In the genomic region with DNA sequence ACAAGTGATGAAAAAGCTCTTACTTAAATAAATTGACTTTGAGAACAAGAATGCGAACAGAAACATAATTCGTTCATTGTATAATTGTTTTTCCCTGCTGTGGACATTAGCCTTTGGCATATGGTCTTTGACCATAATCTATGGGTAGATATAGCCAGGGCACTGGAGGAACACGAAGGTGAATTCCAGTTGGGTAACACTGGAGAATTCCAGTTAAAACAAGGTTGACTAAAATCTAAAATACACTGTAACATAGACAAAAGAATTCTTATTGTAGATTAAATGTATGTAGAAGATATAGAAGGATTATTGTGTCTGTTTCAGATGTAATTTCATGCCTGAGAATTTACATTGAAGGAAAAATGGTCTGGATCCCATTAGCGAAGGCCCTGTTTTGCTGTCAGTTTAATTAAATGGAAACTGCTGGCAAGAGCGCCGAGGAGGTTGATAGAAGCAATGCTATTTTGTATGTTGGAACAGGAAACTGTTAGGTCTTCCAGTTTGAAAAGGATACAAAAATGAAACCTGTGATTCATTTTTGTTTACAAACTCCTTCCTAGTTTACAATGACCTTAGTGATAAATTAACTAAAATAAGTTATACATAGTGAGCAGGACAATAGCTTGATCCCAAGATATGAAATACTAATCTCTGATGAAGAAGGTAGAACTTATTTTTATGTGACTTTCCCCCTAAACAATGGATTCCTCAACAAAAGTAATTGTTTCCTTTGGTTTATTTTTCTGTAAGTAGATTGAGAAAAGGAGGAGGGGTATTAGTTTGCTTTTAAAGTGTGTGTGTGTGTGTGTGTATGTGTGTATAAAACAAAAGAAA, we compare ENCODE assay signal across 11 cellular contexts.
DNase-seq lines count a peak whose midpoint lies in the region; ATAC-seq, FAIRE-seq and TF ChIP-seq lines count a peak whose summit lies in the region.
"Had no signal": no experiment of that assay in that cellular context is flagged by ENCODE, and none has a peak within 500 bp of the region (broad histone marks: within the 10 kb centered on the region; RNA-seq: fewer than 3 reads in every experiment).

No MANE protein-coding gene starts in this region.

- in situ Hi-C loops in mammary epithelial cell (cut with MboI; ENCODE audit: low sequenced_read_pairs in 2 of 2): no loop called here

- H3K4me1 ChIP-seq in breast epithelium (peaks cover 0 to 4% of the 10 kb centered on the region in 2 donors), mammary epithelial cell (ENCODE audit: insufficient read depth, low read length) (peaks cover 10% of the 10 kb centered on the region), astrocyte (ENCODE audit: insufficient read depth, low read length) (peaks cover 28% of the 10 kb centered on the region), upper lobe of right lung (peaks cover 23% of the 10 kb centered on the region)

- H2AFZ ChIP-seq in mammary epithelial cell (ENCODE audit: low read depth, low read length) (no peak overlapping the region), astrocyte (ENCODE audit: low read depth, low read length) (no peak overlapping the region)

- no peak for ATAC-seq in memory B cell (ENCODE audit: low read depth)
- ATAC-seq in upper lobe of right lung: no peak
- no peak for ATAC-seq in GM18519 (IDR thresholded peaks at IDR 0.05; ENCODE audit: low FRiP score, unreplicated experiment)
- no peak for ATAC-seq in HG03457 (IDR thresholded peaks at IDR 0.05; ENCODE audit: unreplicated experiment)

- no TSS peak for BruUV-seq in mammary epithelial cell (replicated peaks; lab: Mats Ljungman, UMichigan)

- H3K27ac ChIP-seq in breast epithelium (peak overlapping the region; percentile 65 to 71), mammary epithelial cell (ENCODE audit: insufficient read depth, low read depth, low read length) (no peak overlapping the region), astrocyte (ENCODE audit: low read depth, low read length) (no peak overlapping the region), upper lobe of right lung (peak overlapping the region; percentile 32)
- H3K27ac ChIP-seq: C4-2B had no signal

- 98% methylated on average over 6 of the region's 6 CpGs for WGBS in mammary epithelial cell (ENCODE audit: low coverage, missing lambda C conversion rate)

- CTCF ChIA-PET in mammary epithelial cell (lab: Charles Lee; ENCODE audit: low non-redundant PET): no interaction called here

- dilution Hi-C loops in mammary epithelial cell (cut with HindIII; ENCODE audit: low sequenced_read_pairs): no loop called here

- FAIRE-seq in astrocyte (lab: Jason Lieb, UNC): no peak

- H3K4me2 ChIP-seq in mammary epithelial cell (ENCODE audit: insufficient read depth, low read depth, low read length): no peak overlapping the region
- H3K4me2 ChIP-seq in astrocyte (ENCODE audit: low read length): peak overlapping the region; percentile 35

- TF ChIP-seq CTCF in breast epithelium (IDR thresholded peaks at IDR 0.05) (no peak), mammary epithelial cell (conservative IDR thresholded peaks at IDR 0.05 in 1 of 2, IDR thresholded peaks at IDR 0.05 in 1 of 2; ENCODE audit: extremely low read depth in 1 of 2, insufficient read depth in 1 of 2, low read depth in 1 of 2, low read length in 2 of 2) (no peak), astrocyte (IDR thresholded peaks at IDR 0.05; ENCODE audit: insufficient read depth, low read depth, low read length) (no peak), upper lobe of right lung (IDR thresholded peaks at IDR 0.05) (no peak)

- H3K9me3 Mint-ChIP-seq in astrocyte (ENCODE audit: unreplicated experiment): no peaks in the 10 kb centered on the region
- no peaks in the 10 kb centered on the region for H3K9me3 Mint-ChIP-seq in memory B cell

- H3K4me1 Mint-ChIP-seq in astrocyte (ENCODE audit: low read depth, unreplicated experiment) (peaks cover 25% of the 10 kb centered on the region), memory B cell (peaks cover 37% of the 10 kb centered on the region)

- no peak for TF ChIP-seq POLR2A in breast epithelium (IDR thresholded peaks at IDR 0.05)

- H3K9me3 ChIP-seq in breast epithelium (no peaks in the 10 kb centered on the region), mammary epithelial cell (replicated peaks; ENCODE audit: insufficient read depth, low read length) (no peaks in the 10 kb centered on the region), astrocyte (ENCODE audit: insufficient read depth, low read depth, low read length) (no peaks in the 10 kb centered on the region), upper lobe of right lung (no peaks in the 10 kb centered on the region)

- H3K79me2 ChIP-seq in mammary epithelial cell (ENCODE audit: insufficient read depth, low read length) (no peaks in the 10 kb centered on the region), astrocyte (ENCODE audit: insufficient read depth, low read length) (peaks cover 17% of the 10 kb centered on the region)

- H3K27ac Mint-ChIP-seq in astrocyte (ENCODE audit: unreplicated experiment): no peak overlapping the region
- H3K27ac Mint-ChIP-seq in memory B cell: peak overlapping the region; percentile 52

- H3K27me3 Mint-ChIP-seq in astrocyte (ENCODE audit: low read depth, unreplicated experiment): no peaks in the 10 kb centered on the region
- no peaks in the 10 kb centered on the region for H3K27me3 Mint-ChIP-seq in memory B cell

- no peak overlapping the region for H3K4me3 Mint-ChIP-seq in astrocyte (ENCODE audit: unreplicated experiment)
- no peak overlapping the region for H3K4me3 Mint-ChIP-seq in memory B cell

- H3K27me3 ChIP-seq in breast epithelium (no peaks in the 10 kb centered on the region), mammary epithelial cell (ENCODE audit: insufficient read depth, low read length) (no peaks in the 10 kb centered on the region), astrocyte (ENCODE audit: insufficient read depth, low read length) (no peaks in the 10 kb centered on the region), upper lobe of right lung (no peaks in the 10 kb centered on the region)

- H3K36me3 Mint-ChIP-seq in astrocyte (ENCODE audit: low read depth, unreplicated experiment): no peaks in the 10 kb centered on the region
- H3K36me3 Mint-ChIP-seq in memory B cell: peaks cover 33% of the 10 kb centered on the region

- H4K20me1 ChIP-seq in mammary epithelial cell (ENCODE audit: insufficient read depth, low read length): no peaks in the 10 kb centered on the region
- peaks cover 6% of the 10 kb centered on the region for H4K20me1 ChIP-seq in astrocyte (ENCODE audit: insufficient read depth, low read length)

- intact Hi-C loops in breast epithelium (cut with DNase I; ENCODE audit: low total_unique reads) (no loop called here), mammary epithelial cell (cut with micrococcal nuclease) (no loop called here), upper lobe of right lung (cut with DNase I) (no loop called here)

- H3K4me3 ChIP-seq in breast epithelium (no peak overlapping the region), mammary epithelial cell (replicated peaks in 1 of 3; ENCODE audit: insufficient read depth in 1 of 3, low read depth in 2 of 3, low read length in 3 of 3) (no peak overlapping the region), astrocyte (ENCODE audit: insufficient read depth, low read depth, low read length) (no peak overlapping the region), upper lobe of right lung (no peak overlapping the region)

- DNase-seq in breast epithelium (ENCODE audit: low spot score in 2 of 2) (no peak), mammary epithelial cell (no peak), astrocyte (ENCODE audit: low read depth) (peak; percentile 25), memory B cell (ENCODE audit: low spot score in 2 of 2) (no peak), upper lobe of right lung (no peak), NCI-H146 (lab: John Stamatoyannopoulos, UW) (no peak)
- DNase-seq: NCI-H345; stimulated activated naive CD4-positive, alpha-beta T cell had no signal

- H3K36me3 ChIP-seq in breast epithelium (no peaks in the 10 kb centered on the region), mammary epithelial cell (ENCODE audit: insufficient read depth, low read length) (peaks cover 2% of the 10 kb centered on the region), astrocyte (ENCODE audit: insufficient read depth, low read length) (peaks cover 4% of the 10 kb centered on the region), upper lobe of right lung (no peaks in the 10 kb centered on the region)

- H3K9ac ChIP-seq in mammary epithelial cell (ENCODE audit: insufficient read depth, low read length) (no peak overlapping the region), astrocyte (ENCODE audit: low read length) (peak overlapping the region; percentile 13)

Comparison
In these comparisons a context has a peak if more than half of its experiments do, and no peak if none do; other contexts are left out.
1. H3K27ac ChIP-seq: peak in breast epithelium (2 of 2) and upper lobe of right lung (single experiment); none in mammary epithelial cell (single experiment) and astrocyte (single experiment).